ENCODE assay signal across 8 cellular contexts in the genomic region with DNA sequence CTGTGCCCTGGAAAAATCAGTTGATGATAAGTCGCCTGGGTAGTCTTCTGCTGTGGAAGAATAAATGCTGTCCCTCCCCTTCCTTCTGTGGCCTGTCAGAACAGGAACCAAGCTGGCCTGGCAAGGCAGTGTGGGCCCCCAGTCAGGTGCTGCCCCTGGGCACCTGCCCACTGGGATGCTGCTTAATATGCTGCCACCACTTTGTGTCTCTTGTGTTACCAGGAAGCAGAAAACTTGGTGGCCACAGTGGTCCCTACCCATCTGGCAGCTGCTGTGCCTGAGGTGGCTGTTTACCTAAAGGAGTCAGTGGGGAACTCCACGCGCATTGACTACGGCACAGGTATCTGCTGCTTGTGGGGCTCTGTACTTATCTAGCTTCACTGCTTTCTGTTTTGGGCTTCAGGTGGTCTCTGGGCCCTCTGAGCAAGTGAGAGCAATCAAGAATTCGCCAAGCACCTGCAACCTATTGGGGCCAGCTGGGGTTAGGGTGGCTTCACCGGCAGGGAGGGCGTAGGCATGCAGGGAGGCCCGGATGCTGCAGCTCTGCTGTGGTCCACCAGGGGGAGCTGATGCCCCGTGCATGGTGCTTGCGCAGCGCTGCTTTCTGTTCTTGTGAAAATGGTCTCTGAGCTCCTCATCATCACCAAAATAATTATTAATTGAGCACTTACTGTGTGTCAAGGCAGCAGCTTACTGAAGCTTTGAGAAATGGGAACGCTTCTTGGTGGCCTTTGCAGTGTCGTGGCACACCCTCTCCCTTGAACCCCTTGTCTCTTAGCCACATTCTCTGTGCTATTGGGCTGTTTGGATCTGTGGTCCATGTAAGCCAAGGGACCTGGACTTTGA. TPM values are rescaled to one million over a fixed set of nuclear protein-coding genes. Genes with fewer than 3 reads are reported as not detected.
DNase-seq lines count a peak whose midpoint lies in the region; ATAC-seq and TF ChIP-seq lines count a peak whose summit lies in the region.

No MANE protein-coding gene starts in this region.

- no peaks in the 10 kb centered on the region for H3K9me3 ChIP-seq in testis

- H3K9me3 Mint-ChIP-seq in activated T-helper 1 cell treated with anti-CD3 and anti-CD28 coated beads, Interleukin-12 subunit alpha, Interleukin-12 subunit beta, Interleukin-2, Interleukin-4 antibody, amounts not matched to agents 30 ng/mL and 10 ng/mL and 1 ng/mL, durations not matched to agents 14 hours and 24 hours and 36 hours = no peaks in the 10 kb centered on the region

- WGBS in testis, 2 donors = 52 to 54% methylated on average over 6 to 13 of the region's 13 CpGs

- H3K27ac ChIP-seq in testis = peak overlapping the region in 1 of 2 donors; percentile 9

- no peaks in the 10 kb centered on the region for H3K36me3 ChIP-seq in testis (ENCODE audit: low read depth, missing control alignments)

- TF ChIP-seq CTCF in fibroblast of mammary gland (conservative IDR thresholded peaks at IDR 0.05; ENCODE audit: control insufficient read depth, insufficient read depth, low read depth, low read length) (peak; percentile 98), testis (IDR thresholded peaks at IDR 0.05) (peak; percentile 94 to 95 (median 95))

- H3K4me1 Mint-ChIP-seq in activated T-helper 1 cell treated with anti-CD3 and anti-CD28 coated beads, Interleukin-12 subunit alpha, Interleukin-12 subunit beta, Interleukin-2, Interleukin-4 antibody, amounts not matched to agents 30 ng/mL and 10 ng/mL and 1 ng/mL, durations not matched to agents 14 hours and 24 hours and 36 hours (ENCODE audit: low read depth) = peaks cover 6% of the 10 kb centered on the region

- ATAC-seq in HG03432 (IDR thresholded peaks at IDR 0.05; ENCODE audit: unreplicated experiment) (peak; percentile 72), GM21390 (IDR thresholded peaks at IDR 0.05; ENCODE audit: unreplicated experiment) (no peak)

- in situ Hi-C loops in G401 (cut with HindIII; ENCODE audit: low sequenced_read_pairs) = loop anchor here (10.0 kb wide), 2 partner anchors 413 to 493 kb away; partner anchors contain the start of genes C9orf50 and NTMT1

- no peaks in the 10 kb centered on the region for H3K27me3 ChIP-seq in testis

- H3K4me1 ChIP-seq in testis = no peaks in the 10 kb centered on the region

- no peak overlapping the region for H3K4me3 Mint-ChIP-seq in activated T-helper 1 cell treated with anti-CD3 and anti-CD28 coated beads, Interleukin-12 subunit alpha, Interleukin-12 subunit beta, Interleukin-2, Interleukin-4 antibody, amounts not matched to agents 30 ng/mL and 10 ng/mL and 1 ng/mL, durations not matched to agents 14 hours and 24 hours and 36 hours

- no peak for TF ChIP-seq POLR2A in testis (IDR thresholded peaks at IDR 0.05)

- H3K27ac Mint-ChIP-seq in activated T-helper 1 cell treated with anti-CD3 and anti-CD28 coated beads, Interleukin-12 subunit alpha, Interleukin-12 subunit beta, Interleukin-2, Interleukin-4 antibody, amounts not matched to agents 30 ng/mL and 10 ng/mL and 1 ng/mL, durations not matched to agents 14 hours and 24 hours and 36 hours = no peak overlapping the region

- no peaks in the 10 kb centered on the region for H3K27me3 Mint-ChIP-seq in activated T-helper 1 cell treated with anti-CD3 and anti-CD28 coated beads, Interleukin-12 subunit alpha, Interleukin-12 subunit beta, Interleukin-2, Interleukin-4 antibody, amounts not matched to agents 30 ng/mL and 10 ng/mL and 1 ng/mL, durations not matched to agents 14 hours and 24 hours and 36 hours (ENCODE audit: insufficient read depth)

- H3K36me3 Mint-ChIP-seq in activated T-helper 1 cell treated with anti-CD3 and anti-CD28 coated beads, Interleukin-12 subunit alpha, Interleukin-12 subunit beta, Interleukin-2, Interleukin-4 antibody, amounts not matched to agents 30 ng/mL and 10 ng/mL and 1 ng/mL, durations not matched to agents 14 hours and 24 hours and 36 hours (ENCODE audit: low read depth) = peaks cover 28% of the 10 kb centered on the region

- H3K4me3 ChIP-seq in fibroblast of mammary gland (ENCODE audit: control insufficient read depth, low read depth, low read length) = no peak overlapping the region
- H3K4me3 ChIP-seq in testis = no peak overlapping the region

- peak; percentile 77 for DNase-seq in G401 (ENCODE audit: low spot score)
- DNase-seq in RPMI7951 (ENCODE audit: low read depth) = peak; percentile 50
- peak; percentile 75 for DNase-seq in activated T-helper 1 cell treated with anti-CD3 and anti-CD28 coated beads, Interleukin-12 subunit alpha, Interleukin-12 subunit beta, Interleukin-2, Interleukin-4 antibody, amounts not matched to agents 30 ng/mL and 10 ng/mL and 1 ng/mL, durations not matched to agents 14 hours and 24 hours and 36 hours (ENCODE audit: low spot score)
- DNase-seq in fibroblast of mammary gland (ENCODE audit: low read depth) = peak; percentile 62
- DNase-seq in occipital lobe (lab: John Stamatoyannopoulos, UW) = peak; percentile 41
- peak; percentile 81 for DNase-seq in testis

- intact Hi-C loops in activated T-helper 1 cell treated with anti-CD3 and anti-CD28 coated beads, Interleukin-12 subunit alpha, Interleukin-12 subunit beta, Interleukin-2, Interleukin-4 antibody, amounts not matched to agents 30 ng/mL and 10 ng/mL and 1 ng/mL, durations not matched to agents 14 hours and 24 hours and 36 hours (cut with micrococcal nuclease) = loop anchor here (1.0 to 2.0 kb wide), 5 partner anchors 8 to 651 kb away; partner anchors contain the start of gene PTPA
- intact Hi-C loops in testis (cut with DNase I; ENCODE audit: low total_unique reads) = loop anchor here (10.0 kb wide), 1 partner anchor 653 kb away; no protein-coding TSS in a partner anchor

RNA-seq across cellular contexts. Expression of gene PTPA, which starts 20.3 kb away (rescaled TPM):
- 215 and 261 TPM in 2 replicates for total RNA-seq in G401 (2014; rRNA removed; shearing (Covaris generic))
- 75.8 and 86.1 TPM in 2 replicates for total RNA-seq in RPMI7951 (2014; rRNA removed; shearing (Covaris generic))
- total RNA-seq in activated T-helper 1 cell treated with anti-CD3 and anti-CD28 coated beads, Interleukin-12 subunit alpha, Interleukin-12 subunit beta, Interleukin-2, Interleukin-4 antibody, amounts not matched to agents 30 ng/mL and 10 ng/mL and 1 ng/mL, durations not matched to agents 14 hours and 24 hours and 36 hours = 105 and 114 TPM in 2 replicates
- total RNA-seq in occipital lobe (57.9 TPM), testis (100 to 1,000 TPM; 163 to 177 TPM)
- 268 TPM for polyA plus RNA-seq in testis (ENCODE audit: insufficient read depth, low read depth, low replicate concordance)

RNA-seq across cellular contexts. Expression of gene CRAT, which starts 20.9 kb away (rescaled TPM):
- 21.5 and 22.7 TPM in 2 replicates for total RNA-seq in G401 (2014; rRNA removed; shearing (Covaris generic))
- total RNA-seq in RPMI7951 (2014; rRNA removed; shearing (Covaris generic)) = 28.7 and 29.9 TPM in 2 replicates
- total RNA-seq in activated T-helper 1 cell treated with anti-CD3 and anti-CD28 coated beads, Interleukin-12 subunit alpha, Interleukin-12 subunit beta, Interleukin-2, Interleukin-4 antibody, amounts not matched to agents 30 ng/mL and 10 ng/mL and 1 ng/mL, durations not matched to agents 14 hours and 24 hours and 36 hours = 9.9 and 10.0 TPM in 2 replicates
- 13.6 TPM for total RNA-seq in occipital lobe
- total RNA-seq in testis = 100 to 1,000 TPM; 188 to 272 TPM
- 451 TPM for polyA plus RNA-seq in testis (ENCODE audit: insufficient read depth, low read depth, low replicate concordance)

RNA-seq across cellular contexts. Expression of gene IER5L, which starts 46.5 kb away (rescaled TPM):
- total RNA-seq in G401 (2014; rRNA removed; shearing (Covaris generic)) = 92.7 and 121 TPM in 2 replicates
- 11.2 and 21.2 TPM in 2 replicates for total RNA-seq in RPMI7951 (2014; rRNA removed; shearing (Covaris generic))
- 14.4 TPM in 2 replicates for total RNA-seq in activated T-helper 1 cell treated with anti-CD3 and anti-CD28 coated beads, Interleukin-12 subunit alpha, Interleukin-12 subunit beta, Interleukin-2, Interleukin-4 antibody, amounts not matched to agents 30 ng/mL and 10 ng/mL and 1 ng/mL, durations not matched to agents 14 hours and 24 hours and 36 hours
- 44.3 TPM for total RNA-seq in occipital lobe
- 10 to 100 TPM; 12.6 to 25.4 TPM for total RNA-seq in testis
- 4.8 TPM for polyA plus RNA-seq in testis (ENCODE audit: insufficient read depth, low read depth, low replicate concordance)

RNA-seq across cellular contexts. Expression of gene DOLPP1, which starts 50.6 kb away (rescaled TPM):
- total RNA-seq in G401 (2014; rRNA removed; shearing (Covaris generic)) = 24.4 and 29.1 TPM in 2 replicates
- total RNA-seq in RPMI7951 (2014; rRNA removed; shearing (Covaris generic)) = 11.6 and 12.4 TPM in 2 replicates
- total RNA-seq in activated T-helper 1 cell treated with anti-CD3 and anti-CD28 coated beads, Interleukin-12 subunit alpha, Interleukin-12 subunit beta, Interleukin-2, Interleukin-4 antibody, amounts not matched to agents 30 ng/mL and 10 ng/mL and 1 ng/mL, durations not matched to agents 14 hours and 24 hours and 36 hours = 28.4 and 30.2 TPM in 2 replicates
- 16.5 TPM for total RNA-seq in occipital lobe
- 10 to 100 TPM; 14.0 to 14.4 TPM for total RNA-seq in testis
- 17.9 TPM for polyA plus RNA-seq in testis (ENCODE audit: insufficient read depth, low read depth, low replicate concordance)
